In genomic region chr1:161613142-161613515, GRCh38 we compare ENCODE assay signal across 8 cellular contexts. TPM values are rescaled to one million over a fixed set of nuclear protein-coding genes. Genes with fewer than 3 reads are reported as not detected.
DNase-seq lines count a peak whose midpoint lies in the region; FAIRE-seq and TF ChIP-seq lines count a peak whose summit lies in the region.
"Not testable (repeated sequence)": the region's sequence is repeated elsewhere in the genome, so short reads cannot be mapped to it uniquely, and the experiment has no call there.

No MANE protein-coding gene starts in this region.

- peak overlapping the region; percentile 92 for H3K27ac Mint-ChIP-seq in T-helper 2 cell treated with Interferon-gamma antibody and Interleukin-4, amounts not matched to agents 5 μg/mL and 100 μg/mL, for 36 hours

- H3K36me3 Mint-ChIP-seq in T-helper 2 cell treated with Interferon-gamma antibody and Interleukin-4, amounts not matched to agents 5 μg/mL and 100 μg/mL, for 36 hours (ENCODE audit: low read depth), result not testable (repeated sequence)

- dilution Hi-C loops in keratinocyte (cut with MboI; ENCODE audit: extremely low pct_ligation_motif_present, low sequenced_read_pairs), result not testable (repeated sequence)

- not testable (repeated sequence) for H3K9me1 ChIP-seq in keratinocyte (ENCODE audit: control insufficient read depth, extremely low read depth, insufficient read depth, low read length)

- not testable (repeated sequence) for H3K36me3 ChIP-seq in KOPT-K1 (ENCODE audit: insufficient read depth, low read length); adipocyte (ENCODE audit: control insufficient read depth, insufficient read depth, low read length, severe bottlenecking); keratinocyte (ENCODE audit: control insufficient read depth in 2 of 2, extremely low read depth in 1 of 2, insufficient read depth in 2 of 2, low read length in 2 of 2); rectal smooth muscle tissue (ENCODE audit: control insufficient read depth, insufficient read depth, low read length); uterus

- H3K9ac ChIP-seq in adipocyte (ENCODE audit: low read length), result peak overlapping the region; percentile 51
- peak overlapping the region; percentile 37 for H3K9ac ChIP-seq in keratinocyte (ENCODE audit: control insufficient read depth, extremely low read depth, insufficient read depth, low read length)
- not testable (repeated sequence) for H3K9ac ChIP-seq in rectal smooth muscle tissue (ENCODE audit: low read length)

- H3K4me1 Mint-ChIP-seq in T-helper 2 cell treated with Interferon-gamma antibody and Interleukin-4, amounts not matched to agents 5 μg/mL and 100 μg/mL, for 36 hours (ENCODE audit: low read depth), result peaks cover 23% of the 10 kb centered on the region

- intact Hi-C loops in uterus (cut with DNase I; ENCODE audit: low total_unique reads), result not testable (repeated sequence)

- H4K20me1 ChIP-seq in keratinocyte (ENCODE audit: control insufficient read depth, extremely low read depth, insufficient read depth, low read length), result not testable (repeated sequence)

- H3K4me2 ChIP-seq in keratinocyte (ENCODE audit: control insufficient read depth, extremely low read depth, insufficient read depth, low read depth, low read length), result peak overlapping the region; percentile 67

- H3K4me3 Mint-ChIP-seq in T-helper 2 cell treated with Interferon-gamma antibody and Interleukin-4, amounts not matched to agents 5 μg/mL and 100 μg/mL, for 36 hours, result peak overlapping the region; percentile 94

- H3K27me3 ChIP-seq in adipocyte (replicated peaks; ENCODE audit: control insufficient read depth, insufficient read depth, low read length); keratinocyte (ENCODE audit: control insufficient read depth, extremely low read depth, insufficient read depth, low read length); rectal smooth muscle tissue (ENCODE audit: control insufficient read depth, insufficient read depth, low read length); uterus: not testable (repeated sequence)

- H3K27me3 Mint-ChIP-seq in T-helper 2 cell treated with Interferon-gamma antibody and Interleukin-4, amounts not matched to agents 5 μg/mL and 100 μg/mL, for 36 hours (ENCODE audit: low read depth), result peaks cover 15% of the 10 kb centered on the region

- peak overlapping the region; percentile 39 for H3K27ac ChIP-seq in KOPT-K1 (ENCODE audit: low read depth, low read length, poor library complexity, severe bottlenecking)
- H3K27ac ChIP-seq in epithelial cell of prostate, result peak overlapping the region; percentile 39
- not testable (repeated sequence) for H3K27ac ChIP-seq in keratinocyte (ENCODE audit: control insufficient read depth, insufficient read depth, low read length)
- peak overlapping the region; percentile 14 for H3K27ac ChIP-seq in rectal smooth muscle tissue (ENCODE audit: low read depth, low read length)
- H3K27ac ChIP-seq in uterus, result peak overlapping the region; percentile 91

- H3K4me3 ChIP-seq in adipocyte (ENCODE audit: low read length) (peak overlapping the region; percentile 86), uterus (peak overlapping the region in 1 of 2 donors; percentile 47)
- not testable (repeated sequence) for H3K4me3 ChIP-seq in keratinocyte (ENCODE audit: control insufficient read depth in 2 of 3, extremely low read depth in 1 of 3, insufficient read depth in 2 of 3, low read depth in 1 of 3, low read length in 3 of 3); rectal smooth muscle tissue (ENCODE audit: low read length)

- not testable (repeated sequence) for H3K79me2 ChIP-seq in keratinocyte (ENCODE audit: control insufficient read depth, insufficient read depth, low read length)

- FAIRE-seq in keratinocyte (lab: Jason Lieb, UNC), result not testable (repeated sequence)

- peak overlapping the region; percentile 43 for H2AFZ ChIP-seq in keratinocyte (ENCODE audit: control insufficient read depth, low read length)

- in situ Hi-C loops in Caki2 (cut with HindIII; ENCODE audit: low pct_unique_long_range_greater_than_20kb, low sequenced_read_pairs), result not testable (repeated sequence)

- H3K9me3 ChIP-seq in KOPT-K1 (ENCODE audit: insufficient read depth, low read length, poor library complexity, severe bottlenecking); adipocyte (ENCODE audit: control insufficient read depth, low read length); keratinocyte (ENCODE audit: control insufficient read depth, low read depth, low read length); uterus: not testable (repeated sequence)

- TF ChIP-seq POLR2A in uterus (IDR thresholded peaks at IDR 0.05), result not testable (repeated sequence)

- not testable (repeated sequence) for TF ChIP-seq CTCF in keratinocyte (optimal IDR thresholded peaks at IDR 0.05 in 1 of 3, IDR thresholded peaks at IDR 0.05 in 1 of 3, conservative IDR thresholded peaks at IDR 0.05 in 1 of 3; ENCODE audit: extremely low read depth in 1 of 3, insufficient read depth in 2 of 3, low read length in 3 of 3); uterus (IDR thresholded peaks at IDR 0.05)

- peak; percentile 22 for DNase-seq in Caki2 (ENCODE audit: low read depth)
- not testable (repeated sequence) for DNase-seq in T-helper 2 cell treated with Interferon-gamma antibody and Interleukin-4, amounts not matched to agents 5 μg/mL and 100 μg/mL, for 36 hours (ENCODE audit: low spot score); epithelial cell of prostate (ENCODE audit: low read depth, low spot score); keratinocyte (ENCODE audit: low read depth, low spot score); uterus
- DNase-seq in adipocyte (ENCODE audit: low read depth), result peak; percentile 48

- H3K4me1 ChIP-seq in adipocyte (ENCODE audit: control insufficient read depth, insufficient read depth, low read length); keratinocyte (ENCODE audit: control insufficient read depth, extremely low read depth, insufficient read depth, low read length); rectal smooth muscle tissue (ENCODE audit: control insufficient read depth, insufficient read depth, low read length); uterus: not testable (repeated sequence)

- not testable (repeated sequence) for H3K9me3 Mint-ChIP-seq in T-helper 2 cell treated with Interferon-gamma antibody and Interleukin-4, amounts not matched to agents 5 μg/mL and 100 μg/mL, for 36 hours

RNA-seq across cellular contexts. Expression of gene FCGR3B, which starts 17.8 kb away (rescaled TPM):
- total RNA-seq in Caki2 (2014; rRNA removed; shearing (Covaris generic); ENCODE audit: low replicate concordance), result not detected in 2 replicates
- polyA plus RNA-seq in keratinocyte, result not detected in 3 replicates
- not detected for polyA plus RNA-seq in keratinocyte (2011; ENCODE audit: low read depth)
- not detected in 2 replicates for polyA plus RNA-seq in keratinocyte (2011; cell fraction: cytosol; rRNA removed)
- not detected in 2 replicates for polyA plus RNA-seq in keratinocyte (2011; cell fraction: nucleus; rRNA removed)
- polyA plus RNA-seq in keratinocyte (2012; ENCODE audit: low replicate concordance), result not detected in 2 replicates
- polyA minus RNA-seq in keratinocyte, result not detected in 3 replicates
- polyA minus RNA-seq in keratinocyte (2011; cell fraction: cytosol; rRNA and poly(A)+ RNA removed), result not detected
- polyA minus RNA-seq in keratinocyte (2011; cell fraction: nucleus; rRNA and poly(A)+ RNA removed), result not detected in 2 replicates
- 1 to 10 TPM in 1 of 4 donors, under 1 TPM in 1, not detected in 2; 0.26 to 1.1 TPM for total RNA-seq in uterus

RNA-seq across cellular contexts. Expression of gene FCGR2B, which starts 49.8 kb away (rescaled TPM):
- not detected in 2 replicates for total RNA-seq in Caki2 (2014; rRNA removed; shearing (Covaris generic); ENCODE audit: low replicate concordance)
- polyA plus RNA-seq in keratinocyte, result 0.01 TPM in 1 of 3 replicates, not detected in the others
- not detected for polyA plus RNA-seq in keratinocyte (2011; ENCODE audit: low read depth)
- polyA plus RNA-seq in keratinocyte (2011; cell fraction: cytosol; rRNA removed), result not detected in 2 replicates
- polyA plus RNA-seq in keratinocyte (2011; cell fraction: nucleus; rRNA removed), result not detected in 2 replicates
- polyA plus RNA-seq in keratinocyte (2012; ENCODE audit: low replicate concordance), result not detected in 2 replicates
- polyA minus RNA-seq in keratinocyte, result not detected in 3 replicates
- not detected for polyA minus RNA-seq in keratinocyte (2011; cell fraction: cytosol; rRNA and poly(A)+ RNA removed)
- not detected in 2 replicates for polyA minus RNA-seq in keratinocyte (2011; cell fraction: nucleus; rRNA and poly(A)+ RNA removed)
- total RNA-seq in uterus, result 10 to 100 TPM in 1 of 4 donors, 1 to 10 TPM in 2, under 1 TPM in 1; 0.59 to 14.1 (median 3.2) TPM
